ENCODE assay signal across 15 cellular contexts in genomic region chr1:76425843-76426145, GRCh38.
A peak's percentile ranks its signal among the peaks of the same experiment; 100 is the strongest.
DNase-seq lines count a peak whose midpoint lies in the region; ATAC-seq and TF ChIP-seq lines count a peak whose summit lies in the region.
"Had no signal": no experiment of that assay in that cellular context is flagged by ENCODE, and none has a peak within 500 bp of the region (broad histone marks: within the 10 kb centered on the region; RNA-seq: fewer than 3 reads in every experiment).

No MANE protein-coding gene starts in this region.

- no TSS peak for BruUV-seq in A673 (replicated peaks; lab: Mats Ljungman, UMichigan)

- H3K9me3 Mint-ChIP-seq in activated T-helper 17 cell treated with anti-CD3 and anti-CD28 coated beads, Interleukin-2, amount 50 U/mL, for 72 hours: no peaks in the 10 kb centered on the region
- H3K9me3 Mint-ChIP-seq: WTC11 had no signal

- no peaks in the 10 kb centered on the region for H3K27me3 Mint-ChIP-seq in activated T-helper 17 cell treated with anti-CD3 and anti-CD28 coated beads, Interleukin-2, amount 50 U/mL, for 72 hours

- POLR2A ChIA-PET in A673 (lab: Charles Lee; ENCODE audit: low non-redundant PET): no interaction called here

- peaks cover 8% of the 10 kb centered on the region for H3K4me1 ChIP-seq in A673 (ENCODE audit: insufficient read depth, low read length, poor library complexity, severe bottlenecking)
- H3K4me1 ChIP-seq in effector memory CD4-positive, alpha-beta T cell (ENCODE audit: control insufficient read depth, insufficient read depth, low read length, poor library complexity, severe bottlenecking): no peaks in the 10 kb centered on the region
- H3K4me1 ChIP-seq: parathyroid adenoma, vagina had no signal

- peak overlapping the region; percentile 3 for H3K27ac ChIP-seq in A673 (ENCODE audit: low read depth, low read length, poor library complexity, severe bottlenecking)
- no peak overlapping the region for H3K27ac ChIP-seq in effector memory CD4-positive, alpha-beta T cell (ENCODE audit: insufficient read depth, low read length, poor library complexity, severe bottlenecking)
- H3K27ac ChIP-seq: parathyroid adenoma, vagina had no signal

- no peak for TF ChIP-seq CTCF in A673 (conservative IDR thresholded peaks at IDR 0.05; ENCODE audit: low read depth, low read length)

- intact Hi-C loops in A673 (cut with micrococcal nuclease; ENCODE audit: unreplicated experiment): no loop called here

- H3K36me3 Mint-ChIP-seq in activated T-helper 17 cell treated with anti-CD3 and anti-CD28 coated beads, Interleukin-2, amount 50 U/mL, for 72 hours (ENCODE audit: low read depth): no peaks in the 10 kb centered on the region
- H3K36me3 Mint-ChIP-seq: WTC11 had no signal

- DNase-seq in A673 (ENCODE audit: low spot score): peak; percentile 75
- DNase-seq in HT1080 (ENCODE audit: low read depth): peak; percentile 3
- peak; percentile 74 for DNase-seq in amniotic epithelial cell (ENCODE audit: low read depth)
- DNase-seq in fibroblast of the conjunctiva (ENCODE audit: low read depth): peak; percentile 72
- no peak for DNase-seq in SKM-1 treated with dmso at 0.1 percent for 144 hours (lab: John Stamatoyannopoulos, UW; ENCODE audit: unreplicated experiment)
- DNase-seq in effector memory CD4-positive, alpha-beta T cell: no peak
- DNase-seq: DMS79 treated with DMSO at 0.1 percent for 48 hours; NCI-H1092; NCI-H524 treated with DMSO at 0.1 percent for 48 hours; stimulated activated CD4-positive, alpha-beta T cell treated with anti-CD3 and anti-CD28 coated beads, Interleukin-2, amount 100 ng/mL, for 24 hours had no signal

- no peaks in the 10 kb centered on the region for H3K4me1 Mint-ChIP-seq in activated T-helper 17 cell treated with anti-CD3 and anti-CD28 coated beads, Interleukin-2, amount 50 U/mL, for 72 hours

- no peaks in the 10 kb centered on the region for H3K27me3 ChIP-seq in A673 (replicated peaks; ENCODE audit: insufficient read depth, low read depth, low read length, poor library complexity)
- no peaks in the 10 kb centered on the region for H3K27me3 ChIP-seq in effector memory CD4-positive, alpha-beta T cell (replicated peaks; ENCODE audit: control insufficient read depth, insufficient read depth, low read length, poor library complexity, severe bottlenecking)
- H3K27me3 ChIP-seq: vagina had no signal

- H3K27ac Mint-ChIP-seq in activated T-helper 17 cell treated with anti-CD3 and anti-CD28 coated beads, Interleukin-2, amount 50 U/mL, for 72 hours: no peak overlapping the region

- peak overlapping the region; percentile 5 for H3K4me3 ChIP-seq in A673 (ENCODE audit: low read depth, low read length, poor library complexity, severe bottlenecking)
- no peak overlapping the region for H3K4me3 ChIP-seq in effector memory CD4-positive, alpha-beta T cell (ENCODE audit: insufficient read depth, low read depth, low read length, poor library complexity, severe bottlenecking)
- H3K4me3 ChIP-seq: vagina had no signal

- no peak overlapping the region for H3K4me3 Mint-ChIP-seq in activated T-helper 17 cell treated with anti-CD3 and anti-CD28 coated beads, Interleukin-2, amount 50 U/mL, for 72 hours
- H3K4me3 Mint-ChIP-seq: WTC11 had no signal

- H3K9me3 ChIP-seq in A673 (ENCODE audit: low read depth, low read length, poor library complexity, severe bottlenecking): no peaks in the 10 kb centered on the region
- H3K9me3 ChIP-seq in effector memory CD4-positive, alpha-beta T cell (ENCODE audit: control insufficient read depth, low read length): no peaks in the 10 kb centered on the region
- H3K9me3 ChIP-seq: vagina had no signal

- no peak for ATAC-seq in activated T-helper 17 cell treated with anti-CD3 and anti-CD28 coated beads, Interleukin-2, amount 50 U/mL, for 72 hours (replicated peaks)
- no peak for ATAC-seq in GM19324 (IDR thresholded peaks at IDR 0.05; ENCODE audit: low FRiP score, unreplicated experiment)
- ATAC-seq: WTC11 had no signal

- CTCF ChIA-PET in A673 (lab: Charles Lee): no interaction called here

- no peaks in the 10 kb centered on the region for H3K36me3 ChIP-seq in A673 (ENCODE audit: insufficient read depth, low read length, poor library complexity, severe bottlenecking)
- H3K36me3 ChIP-seq in effector memory CD4-positive, alpha-beta T cell (ENCODE audit: control insufficient read depth, insufficient read depth, low read length): no peaks in the 10 kb centered on the region
- H3K36me3 ChIP-seq: vagina had no signal

Comparison
In these comparisons a context has a peak if more than half of its experiments do, and no peak if none do; other contexts are left out.
1. DNase-seq: peak in A673 (single experiment), HT1080 (single experiment), amniotic epithelial cell (single experiment) and fibroblast of the conjunctiva (single experiment); none in SKM-1 treated with dmso at 0.1 percent for 144 hours (single experiment) and effector memory CD4-positive, alpha-beta T cell (0 of 3).